ENCODE assay signal across 7 cellular contexts in genomic region chr1:154669464-154670282, GRCh38.
DNase-seq lines count a peak whose midpoint lies in the region; ATAC-seq, FAIRE-seq and TF ChIP-seq lines count a peak whose summit lies in the region.

No MANE protein-coding gene starts in this region.

- H3K4me2 ChIP-seq in MM.1S (ENCODE audit: low read depth, low read length): peak overlapping the region; percentile 18; the same call in 1 of the 2 replicates
- no peak overlapping the region for H3K4me2 ChIP-seq in osteoblast (ENCODE audit: insufficient read depth, low read length)

- 0 out of 2 replicates have a peak, but pooled peaks cover 4% of the 10 kb centered on the region for H3F3A ChIP-seq in MM.1S (ENCODE audit: insufficient read depth, low read length)

- DNase-seq in GM13977 (ENCODE audit: low spot score) (peak; percentile 92), MM.1S (peak; percentile 95), RWPE2 (ENCODE audit: low spot score) (no peak), frontal cortex (ENCODE audit: low spot score in 2 of 2) (peak; percentile 78 to 82), osteoblast (ENCODE audit: insufficient read length, low spot score, missing footprints) (peak; percentile 97), thyroid gland (peak; percentile 79 to 82)
- DNase-seq in activated effector memory CD4-positive, alpha-beta T cell treated with Interleukin-2 at 50 U/mL for 16 hours: peak; percentile 49

- no peak for FAIRE-seq in frontal cortex (lab: Jason Lieb, UNC)

- H3K79me2 ChIP-seq in MM.1S (ENCODE audit: low read length) (no peaks in the 10 kb centered on the region), osteoblast (ENCODE audit: insufficient read depth, low read length) (no peaks in the 10 kb centered on the region)

- no peak for TF ChIP-seq POLR2A in thyroid gland (IDR thresholded peaks at IDR 0.05)

- H3K36me3 ChIP-seq in MM.1S (replicated peaks; ENCODE audit: insufficient read depth, low read length) (no peaks in the 10 kb centered on the region), RWPE2 (ENCODE audit: low read depth) (no peaks in the 10 kb centered on the region), osteoblast (ENCODE audit: insufficient read depth, low read length) (no peaks in the 10 kb centered on the region), thyroid gland (no peaks in the 10 kb centered on the region)

- in situ Hi-C loops in GM13977 (cut with MboI; ENCODE audit: low pct_unique_long_range_greater_than_20kb, low sequenced_read_pairs, unreplicated experiment): loop anchor here (10.0 to 25.0 kb wide), 2 partner anchors 205 to 393 kb away; partner anchors contain the start of genes ADAM15, EFNA4 and KCNN3

- H3K27me3 ChIP-seq in MM.1S (replicated peaks; ENCODE audit: insufficient read depth, low read length) (no peaks in the 10 kb centered on the region), RWPE2 (ENCODE audit: insufficient read depth, poor library complexity, severe bottlenecking) (peaks cover 2% of the 10 kb centered on the region), osteoblast (ENCODE audit: insufficient read depth, low read length) (peaks cover 16% of the 10 kb centered on the region), thyroid gland (no peaks in the 10 kb centered on the region)

- peak overlapping the region; percentile 25 for H2AFZ ChIP-seq in MM.1S (ENCODE audit: low read length)
- no peak overlapping the region for H2AFZ ChIP-seq in osteoblast (ENCODE audit: low read length)

- H3K9ac ChIP-seq in MM.1S (ENCODE audit: low read length): no peak overlapping the region

- intact Hi-C loops in thyroid gland (cut with DNase I): loop anchor here (5.0 to 10.0 kb wide), 2 partner anchors 208 to 395 kb away; partner anchors contain the start of gene EFNA4

- H3K4me3 ChIP-seq in MM.1S (ENCODE audit: low read length): no peak overlapping the region
- no peak overlapping the region for H3K4me3 ChIP-seq in RWPE2 (ENCODE audit: severe bottlenecking)
- H3K4me3 ChIP-seq in osteoblast (ENCODE audit: insufficient read depth, low read length): no peak overlapping the region
- H3K4me3 ChIP-seq in thyroid gland (replicated peaks in 1 of 3): no peak overlapping the region

- H3K4me1 ChIP-seq in MM.1S (ENCODE audit: low read length): peaks cover 9% of the 10 kb centered on the region
- H3K4me1 ChIP-seq in RWPE2 (ENCODE audit: insufficient read depth, poor library complexity, severe bottlenecking): no peaks in the 10 kb centered on the region
- no peaks in the 10 kb centered on the region for H3K4me1 ChIP-seq in osteoblast (ENCODE audit: insufficient read depth, low read length)
- no peaks in the 10 kb centered on the region for H3K4me1 ChIP-seq in thyroid gland

- no peaks in the 10 kb centered on the region for H3K9me3 ChIP-seq in MM.1S (replicated peaks; ENCODE audit: insufficient read depth, low read length)
- H3K9me3 ChIP-seq in RWPE2 (ENCODE audit: severe bottlenecking): peaks cover 2% of the 10 kb centered on the region
- no peaks in the 10 kb centered on the region for H3K9me3 ChIP-seq in osteoblast (ENCODE audit: low read depth, low read length)
- no peaks in the 10 kb centered on the region for H3K9me3 ChIP-seq in thyroid gland

- ATAC-seq in RWPE2 (ENCODE audit: low read depth): peak; percentile 100

- no peak overlapping the region for H3K27ac ChIP-seq in MM.1S (ENCODE audit: low read length)
- H3K27ac ChIP-seq in RWPE2 (ENCODE audit: poor library complexity, severe bottlenecking): no peak overlapping the region
- no peak overlapping the region for H3K27ac ChIP-seq in osteoblast (ENCODE audit: low read depth, low read length)
- no peak overlapping the region for H3K27ac ChIP-seq in thyroid gland

- H4K20me1 ChIP-seq in MM.1S (ENCODE audit: insufficient read depth, low read length): no peaks in the 10 kb centered on the region
- no peaks in the 10 kb centered on the region for H4K20me1 ChIP-seq in osteoblast (ENCODE audit: insufficient read depth, low read length)

- WGBS in thyroid gland, 2 donors: 39 to 45% methylated on average over 9 of the region's 9 CpGs

- TF ChIP-seq CTCF in GM13977 (IDR thresholded peaks at IDR 0.05; ENCODE audit: extremely low read depth, insufficient read depth, missing control alignments): peak; percentile 92
- TF ChIP-seq CTCF in MM.1S (IDR thresholded peaks at IDR 0.05; ENCODE audit: low read length): peak; percentile 100
- TF ChIP-seq CTCF in RWPE2 (IDR thresholded peaks at IDR 0.05; ENCODE audit: poor library complexity, severe bottlenecking): peak; percentile 88
- peak; percentile 89 for TF ChIP-seq CTCF in osteoblast (IDR thresholded peaks at IDR 0.05; ENCODE audit: extremely low read depth, low read depth, low read length)
- TF ChIP-seq CTCF in thyroid gland (IDR thresholded peaks at IDR 0.05): peak; percentile 17 to 92 (median 79)

- H3K9me2 ChIP-seq in MM.1S (replicated peaks; ENCODE audit: insufficient read depth, low read length): no peaks in the 10 kb centered on the region
